Comparison of ENCODE assay signal across 30 cellular contexts in genomic region chr2:172039011-172039704, GRCh38. TPM values are rescaled to one million over a fixed set of nuclear protein-coding genes. Genes with fewer than 3 reads are reported as not detected.
DNase-seq lines count a peak whose midpoint lies in the region; ATAC-seq and TF ChIP-seq lines count a peak whose summit lies in the region.
"Had no signal": no experiment of that assay in that cellular context is flagged by ENCODE, and none has a peak within 500 bp of the region (broad histone marks: within the 10 kb centered on the region; RNA-seq: fewer than 3 reads in every experiment).

No MANE protein-coding gene starts in this region.

- H3F3A ChIP-seq in PC-9 (ENCODE audit: insufficient read depth, low read depth): peaks cover 22% of the 10 kb centered on the region; the same call in 1 of the 2 replicates

- no TSS peak for BruUV-seq in MCF 10A (replicated peaks; lab: Mats Ljungman, UMichigan)
- no TSS peak for BruUV-seq in PC-9 (replicated peaks; lab: Mats Ljungman, UMichigan)

- H3K27me3 Mint-ChIP-seq in MCF 10A (ENCODE audit: insufficient read depth, unreplicated experiment): no peaks in the 10 kb centered on the region
- H3K27me3 Mint-ChIP-seq: activated CD4-positive, alpha-beta T cell treated with anti-CD3 and anti-CD28 coated beads for 36 hours; activated naive CD4-positive, alpha-beta T cell treated with anti-CD3 and anti-CD28 coated beads, Interleukin-2, amount 10 ng/mL, durations not matched to agents 7 days and 5 days; activated T-helper 17 cell treated with anti-CD3 and anti-CD28 coated beads, Interleukin-2, amount 50 U/mL, for 72 hours; B cell; IgD-negative memory B cell; stimulated activated memory B cell treated with anti-CD40 and anti-IgM and Interleukin-4, amounts not matched to agents 10 μg/mL and 1 μg/mL and 100 μg/mL, for 72 hours had no signal

- no peak overlapping the region for H3K27ac Mint-ChIP-seq in MCF 10A (ENCODE audit: low read depth, unreplicated experiment)
- H3K27ac Mint-ChIP-seq: activated CD4-positive, alpha-beta T cell treated with anti-CD3 and anti-CD28 coated beads for 36 hours; activated CD8-positive, alpha-beta T cell treated with anti-CD3 and anti-CD28 coated beads, Interleukin-2, amount 10 ng/mL, durations not matched to agents 7 days and 5 days; activated naive CD4-positive, alpha-beta T cell treated with anti-CD3 and anti-CD28 coated beads, Interleukin-2, amount 10 ng/mL, durations not matched to agents 7 days and 5 days; activated T-helper 17 cell treated with anti-CD3 and anti-CD28 coated beads, Interleukin-2, amount 50 U/mL, for 72 hours; B cell; IgD-negative memory B cell; stimulated activated memory B cell treated with anti-CD40 and anti-IgM and Interleukin-4, amounts not matched to agents 10 μg/mL and 1 μg/mL and 100 μg/mL, for 72 hours; type B pancreatic cell had no signal

- CTCF ChIA-PET in MCF 10A (lab: Yijun Ruan, JAX) (interaction anchor here (0.9 to 1.9 kb wide), 6 partner anchors 17 to 88 kb away, joined by 3 to 6 read pairs (median 3); partner anchors contain the start of gene DLX1), PC-9 (lab: Charles Lee) (no interaction called here)

- H3K4me3 Mint-ChIP-seq in MCF 10A (ENCODE audit: unreplicated experiment): no peak overlapping the region
- H3K4me3 Mint-ChIP-seq: activated CD4-positive, alpha-beta T cell treated with anti-CD3 and anti-CD28 coated beads for 36 hours; activated CD8-positive, alpha-beta T cell treated with anti-CD3 and anti-CD28 coated beads, Interleukin-2, amount 10 ng/mL, durations not matched to agents 7 days and 5 days; activated naive CD4-positive, alpha-beta T cell treated with anti-CD3 and anti-CD28 coated beads, Interleukin-2, amount 10 ng/mL, durations not matched to agents 7 days and 5 days; activated T-helper 17 cell treated with anti-CD3 and anti-CD28 coated beads, Interleukin-2, amount 50 U/mL, for 72 hours; B cell; IgD-negative memory B cell; nephron; stimulated activated memory B cell treated with anti-CD40 and anti-IgM and Interleukin-4, amounts not matched to agents 10 μg/mL and 1 μg/mL and 100 μg/mL, for 72 hours; type B pancreatic cell had no signal

- H3K27me3 ChIP-seq in breast epithelium (no peaks in the 10 kb centered on the region), PC-9 (ENCODE audit: insufficient read depth, low read depth) (no peaks in the 10 kb centered on the region)
- H3K27me3 ChIP-seq: brain microvascular endothelial cell, ovary had no signal

- peak overlapping the region; percentile 0; the same call in 1 of the 2 replicates for H3K4me2 ChIP-seq in PC-9

- H3K9me3 ChIP-seq in breast epithelium: no peaks in the 10 kb centered on the region
- no peaks in the 10 kb centered on the region; the same call in 1 of the 2 replicates for H3K9me3 ChIP-seq in PC-9 (ENCODE audit: insufficient read depth, low read depth)
- H3K9me3 ChIP-seq: ovary had no signal

- H3K9me3 Mint-ChIP-seq in MCF 10A (ENCODE audit: unreplicated experiment): no peaks in the 10 kb centered on the region
- H3K9me3 Mint-ChIP-seq: activated naive CD4-positive, alpha-beta T cell treated with anti-CD3 and anti-CD28 coated beads, Interleukin-2, amount 10 ng/mL, durations not matched to agents 7 days and 5 days; activated T-helper 17 cell treated with anti-CD3 and anti-CD28 coated beads, Interleukin-2, amount 50 U/mL, for 72 hours; IgD-negative memory B cell; nephron; stimulated activated memory B cell treated with anti-CD40 and anti-IgM and Interleukin-4, amounts not matched to agents 10 μg/mL and 1 μg/mL and 100 μg/mL, for 72 hours; type B pancreatic cell had no signal

- no peaks in the 10 kb centered on the region for H3K4me1 ChIP-seq in breast epithelium
- peaks cover 20% of the 10 kb centered on the region for H3K4me1 ChIP-seq in PC-9 (replicated peaks; ENCODE audit: insufficient read depth)

- no peak overlapping the region for H2AFZ ChIP-seq in PC-9

- H3K9me2 ChIP-seq in PC-9 (ENCODE audit: insufficient read depth): no peaks in the 10 kb centered on the region

- POLR2A ChIA-PET in MCF 10A (lab: Yijun Ruan, JAX): interaction anchor here (0.7 to 2.6 kb wide), 18 partner anchors 11 to 244 kb away, joined by 3 to 20 read pairs (median 4); partner anchors contain the start of genes DLX1, DLX2, HAT1 and METAP1D
- POLR2A ChIA-PET in PC-9 (lab: Charles Lee; ENCODE audit: unreplicated experiment): interaction anchor here (0.6 to 1.2 kb wide), 2 partner anchors 8 to 185 kb away, joined by 6 to 11 read pairs; no protein-coding TSS in a partner anchor

- no peaks in the 10 kb centered on the region for H3K36me3 Mint-ChIP-seq in MCF 10A (ENCODE audit: insufficient read depth, unreplicated experiment)
- H3K36me3 Mint-ChIP-seq: activated naive CD4-positive, alpha-beta T cell treated with anti-CD3 and anti-CD28 coated beads, Interleukin-2, amount 10 ng/mL, durations not matched to agents 7 days and 5 days; IgD-negative memory B cell had no signal

- H3K27ac ChIP-seq in breast epithelium: no peak overlapping the region
- H3K27ac ChIP-seq in PC-9: peak overlapping the region; percentile 33
- H3K27ac ChIP-seq: brain microvascular endothelial cell, ovary, VCaP had no signal

- no peak for TF ChIP-seq POLR2A in breast epithelium (IDR thresholded peaks at IDR 0.05)

- no peak for TF ChIP-seq CTCF in MCF 10A (IDR thresholded peaks at IDR 0.05; ENCODE audit: unreplicated experiment)
- no peak for TF ChIP-seq CTCF in breast epithelium (IDR thresholded peaks at IDR 0.05)
- TF ChIP-seq CTCF in PC-9 (conservative IDR thresholded peaks at IDR 0.05): no peak

- intact Hi-C loops in MCF 10A (cut with micrococcal nuclease): no loop called here
- intact Hi-C loops in breast epithelium (cut with DNase I; ENCODE audit: low total_unique reads): no loop called here
- intact Hi-C loops in PC-9 (cut with micrococcal nuclease; ENCODE audit: unreplicated experiment): no loop called here

- H3K36me3 ChIP-seq in breast epithelium: no peaks in the 10 kb centered on the region
- H3K36me3 ChIP-seq in PC-9 (ENCODE audit: low read depth): no peaks in the 10 kb centered on the region
- H3K36me3 ChIP-seq: brain microvascular endothelial cell, ovary had no signal

- ATAC-seq in HG02642 (IDR thresholded peaks at IDR 0.05; ENCODE audit: poor library complexity, unreplicated experiment): no peak
- ATAC-seq in HG03095 (IDR thresholded peaks at IDR 0.05; ENCODE audit: unreplicated experiment): no peak
- ATAC-seq: activated CD4-positive, alpha-beta T cell treated with anti-CD3 and anti-CD28 coated beads for 36 hours; activated CD8-positive, alpha-beta T cell treated with anti-CD3 and anti-CD28 coated beads, Interleukin-2, amount 10 ng/mL, durations not matched to agents 7 days and 5 days; activated T-helper 17 cell treated with anti-CD3 and anti-CD28 coated beads, Interleukin-2, amount 50 U/mL, for 72 hours; left cardiac atrium; stimulated activated memory B cell treated with anti-CD40 and anti-IgM and Interleukin-4, amounts not matched to agents 10 μg/mL and 1 μg/mL and 100 μg/mL, for 72 hours had no signal

- H3K79me2 ChIP-seq in PC-9 (ENCODE audit: low read depth): no peaks in the 10 kb centered on the region

- H3K4me3 ChIP-seq in breast epithelium (no peak overlapping the region), PC-9 (no peak overlapping the region)
- H3K4me3 ChIP-seq: ovary had no signal

- DNase-seq in MCF 10A (ENCODE audit: unreplicated experiment): peak; percentile 9
- no peak for DNase-seq in breast epithelium (ENCODE audit: low spot score in 2 of 2)
- no peak for DNase-seq in PC-9
- DNase-seq in foreskin melanocyte: peak; percentile 45
- no peak for DNase-seq in amygdala (lab: John Stamatoyannopoulos, UW)
- no peak for DNase-seq in COR-L47 (lab: John Stamatoyannopoulos, UW)
- DNase-seq: ACHN; activated CD4-positive, alpha-beta T cell treated with anti-CD3 and anti-CD28 coated beads for 36 hours; activated CD8-positive, alpha-beta T cell treated with anti-CD3 and anti-CD28 coated beads, Interleukin-2, amount 10 ng/mL, durations not matched to agents 7 days and 5 days; activated naive CD4-positive, alpha-beta T cell treated with anti-CD3 and anti-CD28 coated beads, Interleukin-2, amount 10 ng/mL, durations not matched to agents 7 days and 5 days; brain microvascular endothelial cell; hypothalamus; left cardiac atrium; NCI-H1092; NCI-H187; NCI-H524; NK-92 treated with Interleukin-12 subunit alpha and Interleukin-12 subunit beta, amount 100 ng/mL, for 24 hours; ovary; SIG-M5; substantia nigra; SW 1271 had no signal

- H3K4me1 Mint-ChIP-seq in MCF 10A (ENCODE audit: insufficient read depth, unreplicated experiment): peaks cover 10% of the 10 kb centered on the region
- H3K4me1 Mint-ChIP-seq: activated CD4-positive, alpha-beta T cell treated with anti-CD3 and anti-CD28 coated beads for 36 hours; activated naive CD4-positive, alpha-beta T cell treated with anti-CD3 and anti-CD28 coated beads, Interleukin-2, amount 10 ng/mL, durations not matched to agents 7 days and 5 days; activated T-helper 17 cell treated with anti-CD3 and anti-CD28 coated beads, Interleukin-2, amount 50 U/mL, for 72 hours; B cell; nephron; stimulated activated memory B cell treated with anti-CD40 and anti-IgM and Interleukin-4, amounts not matched to agents 10 μg/mL and 1 μg/mL and 100 μg/mL, for 72 hours had no signal

- H4K20me1 ChIP-seq in PC-9 (ENCODE audit: insufficient read depth): no peaks in the 10 kb centered on the region

RNA-seq across cellular contexts. Expression of gene METAP1D, which starts 39.4 kb away (rescaled TPM):
- total RNA-seq in MCF 10A (2022): 9.3 and 9.8 TPM in 2 replicates
- 10 to 100 TPM in 1 of 3 donors, 1 to 10 TPM in 2; 6.2 to 12.5 (median 7.8) TPM for total RNA-seq in breast epithelium
- 21.5 and 32.4 TPM in 2 replicates for total RNA-seq in PC-9 (2021)

RNA-seq across cellular contexts. Expression of gene DLX1, which starts 46.1 kb away (rescaled TPM):
- total RNA-seq in MCF 10A (2022) (0.77 and 0.81 TPM in 2 replicates), breast epithelium (under 1 TPM in 1 of 3 donors, not detected in 2; 0.29 TPM), PC-9 (2021) (0.87 TPM in 1 of 2 replicates, not detected in the other)
- total RNA-seq: activated CD4-positive, alpha-beta T cell treated with anti-CD3 and anti-CD28 coated beads for 36 hours; activated CD8-positive, alpha-beta T cell treated with anti-CD3 and anti-CD28 coated beads, Interleukin-2, amount 10 ng/mL, durations not matched to agents 7 days and 5 days; activated T-helper 17 cell treated with anti-CD3 and anti-CD28 coated beads, Interleukin-2, amount 50 U/mL, for 72 hours; B cell had no signal

Comparison
In these comparisons a context has a peak if more than half of its experiments do, and no peak if none do; other contexts are left out.
1. DNase-seq: peak in MCF 10A (single experiment) and foreskin melanocyte (single experiment); none in breast epithelium (0 of 2), PC-9 (0 of 2), amygdala (0 of 56) and COR-L47 (single experiment).